Comparison of ENCODE assay signal across 23 cellular contexts in the genomic region with DNA sequence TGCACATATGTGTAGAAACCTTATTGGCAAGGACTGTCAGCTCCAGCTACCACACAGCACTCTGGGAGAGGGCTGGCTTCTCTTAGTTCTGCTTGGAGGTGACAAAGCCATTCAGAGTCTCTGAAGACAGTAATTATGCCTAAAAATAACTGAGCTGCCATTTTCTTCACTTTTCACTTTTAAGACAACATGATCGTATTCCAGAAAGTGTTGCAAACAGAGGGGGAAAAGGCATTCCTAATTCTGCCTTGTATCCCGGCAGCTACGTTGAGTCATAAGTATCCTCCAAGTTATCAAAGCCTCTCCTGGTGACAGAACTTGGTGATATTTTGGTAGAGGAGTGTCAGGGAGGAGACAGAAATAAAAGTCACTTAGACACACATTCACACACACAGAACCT.
"Had no signal": no experiment of that assay in that cellular context is flagged by ENCODE, and none has a peak within 500 bp of the region (broad histone marks: within the 10 kb centered on the region; RNA-seq: fewer than 3 reads in every experiment).

No MANE protein-coding gene starts in this region.

- H3K4me3 ChIP-seq: colonic mucosa, coronary artery, dorsolateral prefrontal cortex, esophagus muscularis mucosa, gastrocnemius medialis, gastroesophageal sphincter, heart left ventricle, heart right ventricle had no signal

- ATAC-seq: effector memory CD8-positive, alpha-beta T cell; esophagus mucosa; foreskin keratinocyte; gastrocnemius medialis; gastroesophageal sphincter; heart left ventricle had no signal

- H3K36me3 ChIP-seq: colonic mucosa, esophagus muscularis mucosa, gastrocnemius medialis, gastroesophageal sphincter, heart left ventricle, heart right ventricle had no signal

- H3K27ac Mint-ChIP-seq: dendritic cell treated with granulocyte-macrophage colony-stimulating factor and Interleukin-4, amounts not matched to agents 40 ng/mL and 50 ng/mL, for 4 days; effector memory CD8-positive, alpha-beta T cell; endodermal cell had no signal

- H3K4me1 ChIP-seq: colonic mucosa, esophagus muscularis mucosa, foreskin keratinocyte, gastrocnemius medialis, gastroesophageal sphincter had no signal

- H3K27ac ChIP-seq: colonic mucosa, coronary artery, epithelial cell of prostate, esophagus muscularis mucosa, foreskin keratinocyte, gastrocnemius medialis, gastroesophageal sphincter, heart left ventricle had no signal

- H3K27me3 ChIP-seq: colonic mucosa, dorsolateral prefrontal cortex, esophagus muscularis mucosa, foreskin keratinocyte, gastrocnemius medialis, gastroesophageal sphincter, heart left ventricle, heart right ventricle had no signal

- H3K9me3 ChIP-seq: colonic mucosa had no signal

- H3K27me3 Mint-ChIP-seq: dendritic cell treated with granulocyte-macrophage colony-stimulating factor and Interleukin-4, amounts not matched to agents 40 ng/mL and 50 ng/mL, for 4 days; effector memory CD8-positive, alpha-beta T cell had no signal

- DNase-seq: colonic mucosa; cortex of kidney; dermis blood vessel endothelial cell; dorsolateral prefrontal cortex; effector CD4-positive, alpha-beta T cell; effector CD8-positive, alpha-beta T cell; effector memory CD4-positive, alpha-beta T cell; effector memory CD8-positive, alpha-beta T cell; endodermal cell; erythroblast; foreskin fibroblast; foreskin keratinocyte; foreskin melanocyte; gastrocnemius medialis; glutamatergic neuron; heart left ventricle; heart right ventricle had no signal

- H3K4me3 Mint-ChIP-seq: dendritic cell treated with granulocyte-macrophage colony-stimulating factor and Interleukin-4, amounts not matched to agents 40 ng/mL and 50 ng/mL, for 4 days; effector memory CD8-positive, alpha-beta T cell; endodermal cell had no signal

- H3K4me1 Mint-ChIP-seq: endodermal cell had no signal
